1 cellular context compared by ENCODE assay signal in genomic region chr12:3673960-3674708, GRCh38.
TF ChIP-seq lines count a peak whose summit lies in the region.

No MANE protein-coding gene starts in this region.

TF ChIP-seq in HepG2, 621 proteins besides CTCF, POLR2A, EP300 and RAD21 (continued from another document):
- TF ChIP-seq TBX3 (IDR thresholded peaks at IDR 0.05; ENCODE audit: borderline replicate concordance) (no peak), PCBP1 (IDR thresholded peaks at IDR 0.05; ENCODE audit: borderline replicate concordance, low read depth, low read length) (no peak), TP53 (CRISPR knock-in tag; conservative IDR thresholded peaks at IDR 0.05) (no peak), KMT2A (CRISPR knock-in tag; IDR thresholded peaks at IDR 0.05) (no peak), AKNA (CRISPR knock-in tag; IDR thresholded peaks at IDR 0.05; ENCODE audit: borderline replicate concordance) (no peak), ZNF331 (CRISPR knock-in tag; IDR thresholded peaks at IDR 0.05) (no peak), ARID3A (IDR thresholded peaks at IDR 0.05; ENCODE audit: low read depth, low read length) (no peak)
- TF ChIP-seq, protein P1, sequence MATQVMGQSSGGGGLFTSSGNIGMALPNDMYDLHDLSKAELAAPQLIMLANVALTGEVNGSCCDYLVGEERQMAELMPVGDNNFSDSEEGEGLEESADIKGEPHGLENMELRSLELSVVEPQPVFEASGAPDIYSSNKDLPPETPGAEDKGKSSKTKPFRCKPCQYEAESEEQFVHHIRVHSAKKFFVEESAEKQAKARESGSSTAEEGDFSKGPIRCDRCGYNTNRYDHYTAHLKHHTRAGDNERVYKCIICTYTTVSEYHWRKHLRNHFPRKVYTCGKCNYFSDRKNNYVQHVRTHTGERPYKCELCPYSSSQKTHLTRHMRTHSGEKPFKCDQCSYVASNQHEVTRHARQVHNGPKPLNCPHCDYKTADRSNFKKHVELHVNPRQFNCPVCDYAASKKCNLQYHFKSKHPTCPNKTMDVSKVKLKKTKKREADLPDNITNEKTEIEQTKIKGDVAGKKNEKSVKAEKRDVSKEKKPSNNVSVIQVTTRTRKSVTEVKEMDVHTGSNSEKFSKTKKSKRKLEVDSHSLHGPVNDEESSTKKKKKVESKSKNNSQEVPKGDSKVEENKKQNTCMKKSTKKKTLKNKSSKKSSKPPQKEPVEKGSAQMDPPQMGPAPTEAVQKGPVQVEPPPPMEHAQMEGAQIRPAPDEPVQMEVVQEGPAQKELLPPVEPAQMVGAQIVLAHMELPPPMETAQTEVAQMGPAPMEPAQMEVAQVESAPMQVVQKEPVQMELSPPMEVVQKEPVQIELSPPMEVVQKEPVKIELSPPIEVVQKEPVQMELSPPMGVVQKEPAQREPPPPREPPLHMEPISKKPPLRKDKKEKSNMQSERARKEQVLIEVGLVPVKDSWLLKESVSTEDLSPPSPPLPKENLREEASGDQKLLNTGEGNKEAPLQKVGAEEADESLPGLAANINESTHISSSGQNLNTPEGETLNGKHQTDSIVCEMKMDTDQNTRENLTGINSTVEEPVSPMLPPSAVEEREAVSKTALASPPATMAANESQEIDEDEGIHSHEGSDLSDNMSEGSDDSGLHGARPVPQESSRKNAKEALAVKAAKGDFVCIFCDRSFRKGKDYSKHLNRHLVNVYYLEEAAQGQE (IDR thresholded peaks at IDR 0.05; ENCODE audit: borderline replicate concordance in 1 of 2, low read depth in 1 of 2, low read length in 2 of 2) = no peak
